ENCODE assay signal across 9 cellular contexts in the genomic region with DNA sequence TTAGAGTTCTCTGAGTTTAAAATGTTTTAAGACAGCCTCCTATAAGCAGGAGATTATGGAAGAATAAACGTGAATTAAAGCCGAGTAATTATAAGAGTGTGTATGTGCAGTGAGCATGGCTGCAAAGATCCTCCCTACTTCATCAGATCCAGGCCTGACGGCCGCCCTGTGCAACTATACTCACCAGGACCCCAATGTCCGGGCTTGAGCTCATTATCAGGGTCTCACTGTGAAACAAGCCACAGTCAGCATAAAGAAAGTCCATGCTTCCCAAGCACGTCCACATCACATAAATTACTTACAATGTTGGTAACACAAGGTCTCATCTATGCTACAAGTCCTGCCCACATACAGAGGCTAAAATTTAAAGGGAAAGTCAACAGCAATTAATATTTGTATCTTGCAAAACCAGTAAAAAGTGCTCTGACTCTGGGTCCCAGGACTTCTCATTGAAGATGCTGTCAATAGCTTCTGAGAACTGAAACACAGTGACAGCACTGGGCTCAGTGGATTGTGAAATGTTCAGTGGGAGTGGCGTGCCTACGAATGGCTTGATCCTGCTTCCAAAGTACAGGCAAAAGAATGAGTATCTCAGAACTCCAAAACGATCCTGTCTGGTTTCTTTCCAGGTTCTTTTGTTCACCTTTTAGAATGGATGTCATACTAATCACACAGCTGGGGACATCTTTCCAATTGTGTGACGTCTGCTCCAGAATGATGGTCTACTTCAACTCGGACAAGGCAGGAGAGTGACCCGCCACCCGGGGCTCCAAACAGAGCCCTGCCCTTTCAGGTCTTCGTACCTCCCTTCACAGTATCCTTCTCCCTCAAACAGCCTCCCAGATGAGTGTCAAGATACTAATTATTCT.
DNase-seq lines count a peak whose midpoint lies in the region; ATAC-seq and TF ChIP-seq lines count a peak whose summit lies in the region.
"Had no signal": no experiment of that assay in that cellular context is flagged by ENCODE, and none has a peak within 500 bp of the region (broad histone marks: within the 10 kb centered on the region; RNA-seq: fewer than 3 reads in every experiment).

No MANE protein-coding gene starts in this region.

- peaks cover 0 to 11% (median 7%) of the 10 kb centered on the region in 11 experiments; a peak in 10 of 22 replicates for H3K36me3 ChIP-seq in BLaER1 treated with 17β-estradiol and CSF1 and Interleukin-3, amounts not matched to agents 10 nM and 100 nM
- peaks cover 0 to 2% of the 10 kb centered on the region in 2 experiments for H3K36me3 ChIP-seq in trophoblast cell (ENCODE audit: control insufficient read depth in 1 of 2, insufficient read depth in 2 of 2, low read length in 2 of 2)

- no peak overlapping the region for H2AK5ac ChIP-seq in trophoblast cell (ENCODE audit: low read length)

- no peak overlapping the region for H2BK5ac ChIP-seq in trophoblast cell (ENCODE audit: low read depth, low read length, poor library complexity)

- H4K12ac ChIP-seq in trophoblast cell (ENCODE audit: low read depth, low read length) = no peak overlapping the region

- no peak overlapping the region for H2BK12ac ChIP-seq in trophoblast cell (ENCODE audit: low read length)

- H3K4me3 ChIP-seq in BLaER1 treated with 17β-estradiol and CSF1 and Interleukin-3, amounts not matched to agents 10 nM and 100 nM = peak overlapping the region in 2 of 10 experiments; percentile 14 to 45; a peak in 3 of 20 replicates
- no peak overlapping the region for H3K4me3 ChIP-seq in trophoblast cell (ENCODE audit: low read depth, low read length)

- H3K27ac ChIP-seq in BLaER1 treated with 17β-estradiol and CSF1 and Interleukin-3, amounts not matched to agents 10 nM and 100 nM = peak overlapping the region; percentile 90 to 100 (median 95); a peak in 21 of 22 replicates
- peak overlapping the region; percentile 95; the same call in 1 of the 2 replicates for H3K27ac ChIP-seq in VCaP
- no peak overlapping the region for H3K27ac ChIP-seq in trophoblast cell (ENCODE audit: low read depth, low read length)

- H4K20me1 ChIP-seq in BLaER1 treated with 17β-estradiol and CSF1 and Interleukin-3, amounts not matched to agents 10 nM and 100 nM = peaks cover 0 to 98% (median 3%) of the 10 kb centered on the region in 11 experiments; a peak in 15 of 22 replicates

- no peak for ATAC-seq in GM21723 (IDR thresholded peaks at IDR 0.05; ENCODE audit: unreplicated experiment)

- DNase-seq in cardiac septum (ENCODE audit: low spot score) (peak; percentile 78), trophoblast cell (peak; percentile 75 to 81), NCI-H187 treated with DMSO at 0.1 percent for 48 hours (lab: John Stamatoyannopoulos, UW) (no peak), NCI-H2107 (lab: John Stamatoyannopoulos, UW) (no peak), AML-193 (lab: John Stamatoyannopoulos, UW) (no peak)
- DNase-seq: CD4-positive, CD25-positive, alpha-beta regulatory T cell had no signal

- no CpG with 5 or more reads among the region's 14 CpGs for WGBS in trophoblast cell (ENCODE audit: extremely low coverage, insufficient coverage, insufficient read length)

- H3K14ac ChIP-seq in trophoblast cell (ENCODE audit: low read length) = no peak overlapping the region

- H2BK120ac ChIP-seq in trophoblast cell (ENCODE audit: insufficient read depth, low read length, poor library complexity) = no peak overlapping the region

- H3K79me1 ChIP-seq in trophoblast cell (ENCODE audit: low read length) = peaks cover 2% of the 10 kb centered on the region

- H3K9me3 ChIP-seq in BLaER1 treated with 17β-estradiol and CSF1 and Interleukin-3, amounts not matched to agents 10 nM and 100 nM (replicated peaks in 1 of 11) = no peaks in the 10 kb centered on the region
- no peaks in the 10 kb centered on the region for H3K9me3 ChIP-seq in trophoblast cell (ENCODE audit: insufficient read depth, low read depth, low read length)

- H3K79me2 ChIP-seq in trophoblast cell (ENCODE audit: control insufficient read depth, insufficient read depth, low read length, poor library complexity) = no peaks in the 10 kb centered on the region

- H3K4ac ChIP-seq in trophoblast cell (ENCODE audit: low read depth, low read length) = no peak overlapping the region

- no peak for TF ChIP-seq CTCF in VCaP (conservative IDR thresholded peaks at IDR 0.05)

- no peak overlapping the region for H4K91ac ChIP-seq in trophoblast cell (ENCODE audit: low read depth, low read length)

- no peak overlapping the region for H2AFZ ChIP-seq in trophoblast cell (ENCODE audit: insufficient read depth, low read length, poor library complexity)

- H3K4me2 ChIP-seq in BLaER1 treated with 17β-estradiol and CSF1 and Interleukin-3, amounts not matched to agents 10 nM and 100 nM = peak overlapping the region; percentile 84 to 100 (median 95)
- no peak overlapping the region for H3K4me2 ChIP-seq in trophoblast cell (ENCODE audit: low read length)

- no peak overlapping the region for H3K23ac ChIP-seq in trophoblast cell (ENCODE audit: low read length)

- intact Hi-C loops in cardiac septum (cut with DNase I) = no loop called here

- no peaks in the 10 kb centered on the region for H3K27me3 ChIP-seq in BLaER1 treated with 17β-estradiol and CSF1 and Interleukin-3, amounts not matched to agents 10 nM and 100 nM
- H3K27me3 ChIP-seq in trophoblast cell (ENCODE audit: insufficient read depth, low read length) = no peaks in the 10 kb centered on the region

- H3K18ac ChIP-seq in trophoblast cell (ENCODE audit: low read length) = no peak overlapping the region

- H3K4me1 ChIP-seq in BLaER1 treated with 17β-estradiol and CSF1 and Interleukin-3, amounts not matched to agents 10 nM and 100 nM = peaks cover 90 to 100% (median 98%) of the 10 kb centered on the region in 10 experiments
- peaks cover 18 to 19% of the 10 kb centered on the region in 2 experiments for H3K4me1 ChIP-seq in trophoblast cell (ENCODE audit: control insufficient read depth in 1 of 2, insufficient read depth in 2 of 2, low read length in 2 of 2)

- H3K9ac ChIP-seq in BLaER1 treated with 17β-estradiol and CSF1 and Interleukin-3, amounts not matched to agents 10 nM and 100 nM = peak overlapping the region in 10 of 11 experiments; percentile 58 to 92 (median 82); a peak in 20 of 22 replicates
- H3K9ac ChIP-seq in trophoblast cell (ENCODE audit: low read length) = no peak overlapping the region

- no peak overlapping the region for H4K8ac ChIP-seq in trophoblast cell (ENCODE audit: low read depth, low read length)

Comparison
In these comparisons a context has a peak if more than half of its experiments do, and no peak if none do; other contexts are left out.
1. DNase-seq: peak in cardiac septum (single experiment) and trophoblast cell (2 of 2); none in NCI-H187 treated with DMSO at 0.1 percent for 48 hours (single experiment), NCI-H2107 (single experiment) and AML-193 (0 of 2).